9 cellular contexts compared by ENCODE assay signal in the genomic region with DNA sequence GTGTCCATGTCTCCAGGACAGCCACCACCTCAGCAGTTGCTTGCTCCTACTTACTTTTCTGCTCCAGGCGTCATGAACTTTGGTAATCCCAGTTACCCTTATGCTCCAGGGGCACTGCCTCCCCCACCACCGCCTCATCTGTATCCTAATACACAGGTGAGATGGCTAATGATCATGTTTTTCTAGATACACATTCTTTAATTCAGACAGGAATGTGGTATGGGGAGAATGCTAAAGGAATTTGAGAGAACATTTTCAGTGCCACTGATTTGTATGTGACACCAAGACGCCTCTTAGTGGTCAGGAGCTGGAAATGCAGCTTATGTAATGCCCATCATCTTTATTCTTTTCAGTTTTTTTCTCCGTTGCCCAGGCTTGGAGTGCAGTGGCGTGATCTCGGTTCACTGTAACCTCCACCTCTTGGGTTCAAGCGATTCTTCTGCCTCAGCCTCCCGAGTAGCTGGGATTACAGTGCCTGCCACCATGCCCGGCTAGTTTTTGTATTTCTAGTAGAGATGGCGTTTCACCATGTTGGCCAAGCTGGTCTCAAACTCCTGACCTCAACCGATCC. TPM values are rescaled to one million over a fixed set of nuclear protein-coding genes. Genes with fewer than 3 reads are reported as not detected.
DNase-seq lines count a peak whose midpoint lies in the region; ATAC-seq and TF ChIP-seq lines count a peak whose summit lies in the region.
"Had no signal": no experiment of that assay in that cellular context is flagged by ENCODE, and none has a peak within 500 bp of the region (broad histone marks: within the 10 kb centered on the region; RNA-seq: fewer than 3 reads in every experiment).

No MANE protein-coding gene starts in this region.

- peak overlapping the region; percentile 58 to 92 (median 83) for H3K27ac Mint-ChIP-seq in CD4-positive, CD25-positive, alpha-beta regulatory T cell
- H3K27ac Mint-ChIP-seq in activated naive CD4-positive, alpha-beta T cell treated with anti-CD3 and anti-CD28 coated beads, Interleukin-2, amount 50 U/mL, for 72 hours, result peak overlapping the region; percentile 20 to 75
- peak overlapping the region; percentile 76 for H3K27ac Mint-ChIP-seq in osteocyte (ENCODE audit: unreplicated experiment)

- H3K27me3 ChIP-seq in CD4-positive, CD25-positive, alpha-beta regulatory T cell (ENCODE audit: control insufficient read depth, insufficient read depth, low read length), result no peaks in the 10 kb centered on the region
- H3K27me3 ChIP-seq in GM23248 (replicated peaks; ENCODE audit: insufficient read depth) (no peaks in the 10 kb centered on the region), gastroesophageal sphincter (no peaks in the 10 kb centered on the region)

- peak; percentile 18 to 68 (median 65) for DNase-seq in CD4-positive, CD25-positive, alpha-beta regulatory T cell
- DNase-seq in GM23248 (peak; percentile 81), NCI-H526 (lab: John Stamatoyannopoulos, UW) (peak; percentile 9 to 56), osteocyte (ENCODE audit: extremely low spot score, unreplicated experiment) (no peak)
- no peak for DNase-seq in activated naive CD4-positive, alpha-beta T cell treated with anti-CD3 and anti-CD28 coated beads, Interleukin-2, amount 50 U/mL, for 72 hours (ENCODE audit: low spot score in 2 of 2)

- no peak for TF ChIP-seq POLR2A in gastroesophageal sphincter (IDR thresholded peaks at IDR 0.05)

- H3F3A ChIP-seq in GM23248 (ENCODE audit: insufficient read depth), result peaks cover 44% of the 10 kb centered on the region

- 36 to 39% methylated on average over 11 of the region's 11 CpGs for WGBS in GM23248 (ENCODE audit: low coverage in 1 of 2, low lambda C conversion rate in 2 of 2, missing lambda C conversion rate in 2 of 2), 2 experiments
- 31 to 37% methylated on average over 7 to 11 of the region's 11 CpGs for WGBS in gastroesophageal sphincter (ENCODE audit: low coverage in 1 of 2), 2 donors

- H3K27ac ChIP-seq in CD4-positive, CD25-positive, alpha-beta regulatory T cell (ENCODE audit: insufficient read depth, low read length, poor library complexity, severe bottlenecking), result peak overlapping the region; percentile 58
- H3K27ac ChIP-seq in GM23248, result no peak overlapping the region
- peak overlapping the region; percentile 57 to 84 (median 74) for H3K27ac ChIP-seq in gastroesophageal sphincter
- H3K27ac ChIP-seq: SK-N-MC had no signal

- H3K4me3 ChIP-seq in CD4-positive, CD25-positive, alpha-beta regulatory T cell (ENCODE audit: low read depth, low read length), result no peak overlapping the region
- H3K4me3 ChIP-seq in GM23248, result no peak overlapping the region
- H3K4me3 ChIP-seq in gastroesophageal sphincter, result no peak overlapping the region
- H3K4me3 ChIP-seq: SK-N-MC had no signal

- no peaks in the 10 kb centered on the region for H3K27me3 Mint-ChIP-seq in CD4-positive, CD25-positive, alpha-beta regulatory T cell
- H3K27me3 Mint-ChIP-seq in osteocyte (ENCODE audit: unreplicated experiment), result no peaks in the 10 kb centered on the region

- peak; percentile 87 to 94 (median 90) for TF ChIP-seq CTCF in gastroesophageal sphincter (IDR thresholded peaks at IDR 0.05)
- TF ChIP-seq CTCF in osteocyte (IDR thresholded peaks at IDR 0.05), result peak; percentile 80

- peaks cover 27% of the 10 kb centered on the region for H3K79me2 ChIP-seq in GM23248 (ENCODE audit: insufficient read depth)

- no peak overlapping the region for H3K4me2 ChIP-seq in GM23248 (ENCODE audit: unreplicated experiment)

- H4K20me1 ChIP-seq in GM23248 (ENCODE audit: insufficient read depth), result no peaks in the 10 kb centered on the region

- ATAC-seq in CD4-positive, CD25-positive, alpha-beta regulatory T cell (ENCODE audit: low read depth in 2 of 2), result peak; percentile 70 to 84
- ATAC-seq in activated naive CD4-positive, alpha-beta T cell treated with anti-CD3 and anti-CD28 coated beads, Interleukin-2, amount 50 U/mL, for 72 hours, result peak; percentile 52 to 63
- peak; percentile 75 for ATAC-seq in gastroesophageal sphincter
- no peak for ATAC-seq in GM19035 (IDR thresholded peaks at IDR 0.05; ENCODE audit: unreplicated experiment)
- no peak for ATAC-seq in HG03095 (IDR thresholded peaks at IDR 0.05; ENCODE audit: unreplicated experiment)

- TF ChIP-seq EP300 in gastroesophageal sphincter (IDR thresholded peaks at IDR 0.05), result no peak

- no peak overlapping the region for H3K9ac ChIP-seq in GM23248

- H3K4me1 ChIP-seq in CD4-positive, CD25-positive, alpha-beta regulatory T cell (ENCODE audit: control insufficient read depth, insufficient read depth, low read length, poor library complexity, severe bottlenecking), result peaks cover 4% of the 10 kb centered on the region
- H3K4me1 ChIP-seq in GM23248 (ENCODE audit: insufficient read depth), result no peaks in the 10 kb centered on the region
- H3K4me1 ChIP-seq in gastroesophageal sphincter, result peaks cover 0 to 20% (median 11%) of the 10 kb centered on the region in 3 donors

- in situ Hi-C loops in GM23248 (cut with MboI), result no loop called here

- H3K9me3 Mint-ChIP-seq in CD4-positive, CD25-positive, alpha-beta regulatory T cell, result no peaks in the 10 kb centered on the region
- H3K9me3 Mint-ChIP-seq in activated naive CD4-positive, alpha-beta T cell treated with anti-CD3 and anti-CD28 coated beads, Interleukin-2, amount 50 U/mL, for 72 hours, result no peaks in the 10 kb centered on the region
- H3K9me3 Mint-ChIP-seq in osteocyte (ENCODE audit: unreplicated experiment), result no peaks in the 10 kb centered on the region

- H3K4me3 Mint-ChIP-seq in CD4-positive, CD25-positive, alpha-beta regulatory T cell, result no peak overlapping the region
- no peak overlapping the region for H3K4me3 Mint-ChIP-seq in osteocyte (ENCODE audit: unreplicated experiment)

- H3K36me3 ChIP-seq in CD4-positive, CD25-positive, alpha-beta regulatory T cell (ENCODE audit: control insufficient read depth, insufficient read depth, low read length), result peaks cover 87% of the 10 kb centered on the region
- H3K36me3 ChIP-seq in GM23248 (ENCODE audit: low read depth) (peaks cover 75% of the 10 kb centered on the region), gastroesophageal sphincter (peaks cover 0 to 100% of the 10 kb centered on the region in 2 donors)

- no peaks in the 10 kb centered on the region for H3K9me3 ChIP-seq in CD4-positive, CD25-positive, alpha-beta regulatory T cell (ENCODE audit: control insufficient read depth in 2 of 2, low read length in 2 of 2)
- H3K9me3 ChIP-seq in GM23248 (ENCODE audit: low read depth) (no peaks in the 10 kb centered on the region), gastroesophageal sphincter (no peaks in the 10 kb centered on the region)

- H2AFZ ChIP-seq in GM23248, result no peak overlapping the region

- no peaks in the 10 kb centered on the region for H3K9me2 ChIP-seq in GM23248 (ENCODE audit: insufficient read depth)

- H3K36me3 Mint-ChIP-seq in CD4-positive, CD25-positive, alpha-beta regulatory T cell, result peaks cover 52% of the 10 kb centered on the region
- H3K36me3 Mint-ChIP-seq in activated naive CD4-positive, alpha-beta T cell treated with anti-CD3 and anti-CD28 coated beads, Interleukin-2, amount 50 U/mL, for 72 hours, result peaks cover 0 to 9% of the 10 kb centered on the region in 2 donors
- H3K36me3 Mint-ChIP-seq in osteocyte (ENCODE audit: unreplicated experiment), result peaks cover 57% of the 10 kb centered on the region

- peaks cover 7 to 20% (median 15%) of the 10 kb centered on the region in 4 donors for H3K4me1 Mint-ChIP-seq in CD4-positive, CD25-positive, alpha-beta regulatory T cell
- H3K4me1 Mint-ChIP-seq in osteocyte (ENCODE audit: unreplicated experiment), result peaks cover 6% of the 10 kb centered on the region

RNA-seq across cellular contexts. Expression of gene RAPGEFL1, which starts 8.9 kb away (rescaled TPM):
- 4.5 TPM for total RNA-seq in CD4-positive, CD25-positive, alpha-beta regulatory T cell
- under 1 TPM in 1 of 4 donors, not detected in 3; 0.79 TPM for polyA plus RNA-seq in CD4-positive, CD25-positive, alpha-beta regulatory T cell
- total RNA-seq in GM23248 (2014; rRNA removed; shearing (Covaris generic)), result 0.51 and 0.76 TPM in 2 replicates
- 0.77 and 0.96 TPM in 2 replicates for polyA plus RNA-seq in GM23248 (2016; fragmentation: Nextera tagmentation; extraction: Ambion mirVana)
- 1 to 10 TPM; 5.3 to 7.1 TPM for total RNA-seq in activated naive CD4-positive, alpha-beta T cell treated with anti-CD3 and anti-CD28 coated beads, Interleukin-2, amount 50 U/mL, for 72 hours
- 1 to 10 TPM; 2.4 to 5.2 (median 3.3) TPM for total RNA-seq in gastroesophageal sphincter
- 5.7 and 6.8 TPM in 2 replicates for total RNA-seq in osteocyte

RNA-seq across cellular contexts. Expression of gene CASC3, which starts 28.0 kb away (rescaled TPM):
- total RNA-seq in CD4-positive, CD25-positive, alpha-beta regulatory T cell, result 165 TPM
- polyA plus RNA-seq in CD4-positive, CD25-positive, alpha-beta regulatory T cell, result 10 to 100 TPM; 42.5 to 46.6 (median 44.2) TPM
- 28.7 and 49.3 TPM in 2 replicates for total RNA-seq in GM23248 (2014; rRNA removed; shearing (Covaris generic))
- polyA plus RNA-seq in GM23248 (2016; fragmentation: Nextera tagmentation; extraction: Ambion mirVana), result 37.1 and 39.1 TPM in 2 replicates
- total RNA-seq in activated naive CD4-positive, alpha-beta T cell treated with anti-CD3 and anti-CD28 coated beads, Interleukin-2, amount 50 U/mL, for 72 hours, result 100 to 1,000 TPM; 104 to 212 TPM
- total RNA-seq in gastroesophageal sphincter (100 to 1,000 TPM in 1 of 4 donors, 10 to 100 TPM in 3; 63.1 to 114 (median 89.1) TPM), osteocyte (87.5 and 90.9 TPM in 2 replicates)

RNA-seq across cellular contexts. Expression of gene MSL1, which starts 46.6 kb away (rescaled TPM):
- total RNA-seq in CD4-positive, CD25-positive, alpha-beta regulatory T cell, result 126 TPM
- polyA plus RNA-seq in CD4-positive, CD25-positive, alpha-beta regulatory T cell, result 10 to 100 TPM in 2 of 4 donors, 1 to 10 TPM in 2; 9.3 to 10.5 (median 9.8) TPM
- 45.3 and 76.1 TPM in 2 replicates for total RNA-seq in GM23248 (2014; rRNA removed; shearing (Covaris generic))
- 8.9 and 9.0 TPM in 2 replicates for polyA plus RNA-seq in GM23248 (2016; fragmentation: Nextera tagmentation; extraction: Ambion mirVana)
- 100 to 1,000 TPM in 1 of 2 donors, 10 to 100 TPM in 1; 83.4 to 140 TPM for total RNA-seq in activated naive CD4-positive, alpha-beta T cell treated with anti-CD3 and anti-CD28 coated beads, Interleukin-2, amount 50 U/mL, for 72 hours
- total RNA-seq in gastroesophageal sphincter (100 to 1,000 TPM in 1 of 4 donors, 10 to 100 TPM in 3; 67.0 to 107 (median 88.1) TPM), osteocyte (85.9 and 86.8 TPM in 2 replicates)

RNA-seq across cellular contexts. Expression of gene WIPF2, which starts 50.8 kb away (rescaled TPM):
- total RNA-seq in CD4-positive, CD25-positive, alpha-beta regulatory T cell, result 40.7 TPM
- 10 to 100 TPM in 1 of 4 donors, 1 to 10 TPM in 3; 8.0 to 12.5 (median 9.5) TPM for polyA plus RNA-seq in CD4-positive, CD25-positive, alpha-beta regulatory T cell
- 5.9 and 6.2 TPM in 2 replicates for total RNA-seq in GM23248 (2014; rRNA removed; shearing (Covaris generic))
- polyA plus RNA-seq in GM23248 (2016; fragmentation: Nextera tagmentation; extraction: Ambion mirVana), result 20.5 and 21.5 TPM in 2 replicates
- 10 to 100 TPM; 25.7 to 26.4 TPM for total RNA-seq in activated naive CD4-positive, alpha-beta T cell treated with anti-CD3 and anti-CD28 coated beads, Interleukin-2, amount 50 U/mL, for 72 hours
- 10 to 100 TPM; 10.2 to 18.2 (median 13.5) TPM for total RNA-seq in gastroesophageal sphincter
- total RNA-seq in osteocyte, result 28.3 and 28.6 TPM in 2 replicates

Comparison
In these comparisons a context has a peak if more than half of its experiments do, and no peak if none do; other contexts are left out.
1. ATAC-seq: peak in CD4-positive, CD25-positive, alpha-beta regulatory T cell (2 of 2), activated naive CD4-positive, alpha-beta T cell treated with anti-CD3 and anti-CD28 coated beads, Interleukin-2, amount 50 U/mL, for 72 hours (2 of 2) and gastroesophageal sphincter (single experiment); none in GM19035 (single experiment) and HG03095 (single experiment).
2. DNase-seq: peak in CD4-positive, CD25-positive, alpha-beta regulatory T cell (3 of 3), GM23248 (single experiment) and NCI-H526 (2 of 2); none in activated naive CD4-positive, alpha-beta T cell treated with anti-CD3 and anti-CD28 coated beads, Interleukin-2, amount 50 U/mL, for 72 hours (0 of 2) and osteocyte (single experiment).
3. Peak in every context shown above with its lines, with median percentiles within 50 percentile points of each other: H3K27ac Mint-ChIP-seq.